Comparison of ENCODE assay signal across 16 cellular contexts in the genomic region with DNA sequence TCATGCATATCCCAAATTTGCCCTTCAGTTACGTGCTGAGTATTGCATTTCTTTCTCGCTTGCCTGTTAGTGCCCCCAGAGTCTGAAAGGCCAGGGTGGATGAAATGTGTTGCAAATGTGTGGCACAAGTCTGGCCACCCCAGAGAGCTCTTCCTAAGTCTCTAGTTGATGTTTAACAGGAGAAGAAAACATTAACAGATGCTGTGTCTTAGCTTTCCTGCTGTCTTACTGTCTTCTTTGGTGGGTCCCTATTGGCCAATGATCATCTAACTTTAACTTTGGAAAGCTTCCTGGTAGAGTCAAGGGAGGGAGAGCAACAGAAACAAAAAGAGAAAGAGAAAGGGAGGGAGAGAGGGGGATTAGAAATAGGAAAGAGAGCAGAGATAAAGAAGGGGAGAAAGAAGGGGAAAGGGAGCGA.
DNase-seq lines count a peak whose midpoint lies in the region; ATAC-seq, FAIRE-seq and TF ChIP-seq lines count a peak whose summit lies in the region.
"Had no signal": no experiment of that assay in that cellular context is flagged by ENCODE, and none has a peak within 500 bp of the region (broad histone marks: within the 10 kb centered on the region; RNA-seq: fewer than 3 reads in every experiment).

No MANE protein-coding gene starts in this region.

- no peak overlapping the region for H3K4me2 ChIP-seq in mammary epithelial cell (ENCODE audit: insufficient read depth, low read depth, low read length)

- ATAC-seq in HG03457 (IDR thresholded peaks at IDR 0.05; ENCODE audit: unreplicated experiment) (no peak), pancreas (no peak), GM21526 (IDR thresholded peaks at IDR 0.05; ENCODE audit: low FRiP score, unreplicated experiment) (no peak)
- ATAC-seq: activated CD8-positive, alpha-beta T cell treated with anti-CD3 and anti-CD28 coated beads for 36 hours; SK-N-SH treated with all-trans-retinoic acid at 6 μM for 48 hours had no signal

- H3K9me3 ChIP-seq in mammary epithelial cell (replicated peaks; ENCODE audit: insufficient read depth, low read length) (no peaks in the 10 kb centered on the region), pancreas (no peaks in the 10 kb centered on the region), prostate gland (no peaks in the 10 kb centered on the region)

- H3K27ac ChIP-seq in mammary epithelial cell (ENCODE audit: insufficient read depth, low read depth, low read length) (no peak overlapping the region), pancreas (no peak overlapping the region), prostate gland (no peak overlapping the region)

- H3K9me3 Mint-ChIP-seq in MCF 10A (ENCODE audit: unreplicated experiment): no peaks in the 10 kb centered on the region
- H3K9me3 Mint-ChIP-seq: activated CD8-positive, alpha-beta T cell treated with anti-CD3 and anti-CD28 coated beads for 36 hours; central memory CD8-positive, alpha-beta T cell had no signal

- in situ Hi-C loops in mammary epithelial cell (cut with MboI; ENCODE audit: low sequenced_read_pairs in 2 of 2): loop anchor here (5.0 to 10.0 kb wide), 3 partner anchors 75 to 235 kb away; partner anchors contain the start of gene P3H2 (in 1 of the 2)

- WGBS in mammary epithelial cell (ENCODE audit: low coverage, missing lambda C conversion rate): 96% methylated on average over 3 of the region's 3 CpGs
- WGBS in pancreas, 2 donors: 87 to 91% methylated on average over 3 of the region's 3 CpGs
- WGBS in prostate gland: 85% methylated on average over 3 of the region's 3 CpGs

- H3K4me3 ChIP-seq in mammary epithelial cell (replicated peaks in 1 of 3; ENCODE audit: insufficient read depth in 1 of 3, low read depth in 2 of 3, low read length in 3 of 3) (no peak overlapping the region), pancreas (no peak overlapping the region), prostate gland (no peak overlapping the region)

- H3K9ac ChIP-seq in mammary epithelial cell (ENCODE audit: insufficient read depth, low read length): no peak overlapping the region

- H3K4me1 ChIP-seq in mammary epithelial cell (ENCODE audit: insufficient read depth, low read length) (no peaks in the 10 kb centered on the region), pancreas (peaks cover 0 to 3% (median 0%) of the 10 kb centered on the region in 3 donors), prostate gland (replicated peaks) (no peaks in the 10 kb centered on the region)

- peak; percentile 99 for FAIRE-seq in RCC 7860 (lab: Jason Lieb, UNC)
- FAIRE-seq in pancreas (lab: Jason Lieb, UNC): no peak
- FAIRE-seq: islet of Langerhans had no signal

- POLR2A ChIA-PET in MCF 10A (lab: Yijun Ruan, JAX): interaction anchor here (0.7 kb wide), 1 partner anchor 185 kb away, joined by 3 read pairs; no protein-coding TSS in a partner anchor

- no peaks in the 10 kb centered on the region for H3K36me3 ChIP-seq in mammary epithelial cell (ENCODE audit: insufficient read depth, low read length)
- H3K36me3 ChIP-seq in pancreas: no peaks in the 10 kb centered on the region
- no peaks in the 10 kb centered on the region for H3K36me3 ChIP-seq in prostate gland

- no peaks in the 10 kb centered on the region for H3K36me3 Mint-ChIP-seq in MCF 10A (ENCODE audit: insufficient read depth, unreplicated experiment)

- H3K27me3 ChIP-seq in mammary epithelial cell (ENCODE audit: insufficient read depth, low read length): no peaks in the 10 kb centered on the region
- H3K27me3 ChIP-seq in pancreas: no peaks in the 10 kb centered on the region
- H3K27me3 ChIP-seq in prostate gland (replicated peaks; ENCODE audit: insufficient read depth): no peaks in the 10 kb centered on the region

- H3K79me2 ChIP-seq in mammary epithelial cell (ENCODE audit: insufficient read depth, low read length): no peaks in the 10 kb centered on the region

- TF ChIP-seq CTCF in mammary epithelial cell (conservative IDR thresholded peaks at IDR 0.05 in 1 of 2, IDR thresholded peaks at IDR 0.05 in 1 of 2; ENCODE audit: extremely low read depth in 1 of 2, insufficient read depth in 1 of 2, low read depth in 1 of 2, low read length in 2 of 2): no peak
- TF ChIP-seq CTCF in MCF 10A (IDR thresholded peaks at IDR 0.05; ENCODE audit: unreplicated experiment): no peak
- TF ChIP-seq CTCF in pancreas (IDR thresholded peaks at IDR 0.05): no peak
- TF ChIP-seq CTCF in prostate gland (IDR thresholded peaks at IDR 0.05): no peak

- H3K27me3 Mint-ChIP-seq in MCF 10A (ENCODE audit: insufficient read depth, unreplicated experiment): no peaks in the 10 kb centered on the region
- H3K27me3 Mint-ChIP-seq: central memory CD8-positive, alpha-beta T cell had no signal

- DNase-seq in mammary epithelial cell: no peak
- no peak for DNase-seq in MCF 10A (ENCODE audit: unreplicated experiment)
- DNase-seq in RCC 7860 (ENCODE audit: low spot score): peak; percentile 96
- peak; percentile 77 for DNase-seq in kidney glomerular epithelial cell (lab: John Stamatoyannopoulos, UW)
- no peak for DNase-seq in pancreas
- no peak for DNase-seq in prostate gland (ENCODE audit: low spot score)
- DNase-seq: 8988T; activated CD8-positive, alpha-beta T cell treated with anti-CD3 and anti-CD28 coated beads for 36 hours; amniotic stem cell; NCI-H1092 treated with DMSO at 0.1 percent for 48 hours; NCI-H2171 had no signal

- H3K4me1 Mint-ChIP-seq in MCF 10A (ENCODE audit: insufficient read depth, unreplicated experiment): no peaks in the 10 kb centered on the region
- H3K4me1 Mint-ChIP-seq: central memory CD8-positive, alpha-beta T cell had no signal

- H4K20me1 ChIP-seq in mammary epithelial cell (ENCODE audit: insufficient read depth, low read length): no peaks in the 10 kb centered on the region

- no peak for TF ChIP-seq POLR2A in prostate gland (IDR thresholded peaks at IDR 0.05)

- BruUV-seq in mammary epithelial cell (replicated peaks; lab: Mats Ljungman, UMichigan): no TSS peak
- BruUV-seq in MCF 10A (replicated peaks; lab: Mats Ljungman, UMichigan): no TSS peak

- intact Hi-C loops in mammary epithelial cell (cut with micrococcal nuclease): loop anchor here (5.0 kb wide), 1 partner anchor 120 kb away; no protein-coding TSS in a partner anchor
- intact Hi-C loops in MCF 10A (cut with micrococcal nuclease): no loop called here
- intact Hi-C loops in pancreas (cut with DNase I): loop anchor here in 2 of 3 donors (10.0 kb wide), 1 partner anchor 233 kb away; no protein-coding TSS in a partner anchor
- intact Hi-C loops in prostate gland (cut with DNase I): no loop called here

- dilution Hi-C loops in mammary epithelial cell (cut with HindIII; ENCODE audit: low sequenced_read_pairs): no loop called here

- H2AFZ ChIP-seq in mammary epithelial cell (ENCODE audit: low read depth, low read length): peak overlapping the region; percentile 54

- CTCF ChIA-PET in mammary epithelial cell (lab: Charles Lee; ENCODE audit: low non-redundant PET) (no interaction called here), MCF 10A (lab: Yijun Ruan, JAX) (interaction anchor here (0.5 to 1.6 kb wide), 6 partner anchors 13 to 236 kb away, joined by 3 to 4 read pairs (median 3); partner anchors contain the start of gene P3H2)

- H3K27ac Mint-ChIP-seq in MCF 10A (ENCODE audit: low read depth, unreplicated experiment): no peak overlapping the region
- H3K27ac Mint-ChIP-seq: activated CD8-positive, alpha-beta T cell treated with anti-CD3 and anti-CD28 coated beads for 36 hours had no signal

- no peak overlapping the region for H3K4me3 Mint-ChIP-seq in MCF 10A (ENCODE audit: unreplicated experiment)
- H3K4me3 Mint-ChIP-seq: activated CD8-positive, alpha-beta T cell treated with anti-CD3 and anti-CD28 coated beads for 36 hours; central memory CD8-positive, alpha-beta T cell had no signal

Comparison
In these comparisons a context has a peak if more than half of its experiments do, and no peak if none do; other contexts are left out.
1. intact Hi-C loops: an anchor here in mammary epithelial cell (5.0 kb wide) and pancreas (10.0 kb wide); none called in MCF 10A and prostate gland.
2. DNase-seq: peak in RCC 7860 (single experiment) and kidney glomerular epithelial cell (single experiment); none in mammary epithelial cell (single experiment), MCF 10A (single experiment), pancreas (0 of 6) and prostate gland (single experiment).